Comparison of ENCODE assay signal across 8 cellular contexts in the genomic region with DNA sequence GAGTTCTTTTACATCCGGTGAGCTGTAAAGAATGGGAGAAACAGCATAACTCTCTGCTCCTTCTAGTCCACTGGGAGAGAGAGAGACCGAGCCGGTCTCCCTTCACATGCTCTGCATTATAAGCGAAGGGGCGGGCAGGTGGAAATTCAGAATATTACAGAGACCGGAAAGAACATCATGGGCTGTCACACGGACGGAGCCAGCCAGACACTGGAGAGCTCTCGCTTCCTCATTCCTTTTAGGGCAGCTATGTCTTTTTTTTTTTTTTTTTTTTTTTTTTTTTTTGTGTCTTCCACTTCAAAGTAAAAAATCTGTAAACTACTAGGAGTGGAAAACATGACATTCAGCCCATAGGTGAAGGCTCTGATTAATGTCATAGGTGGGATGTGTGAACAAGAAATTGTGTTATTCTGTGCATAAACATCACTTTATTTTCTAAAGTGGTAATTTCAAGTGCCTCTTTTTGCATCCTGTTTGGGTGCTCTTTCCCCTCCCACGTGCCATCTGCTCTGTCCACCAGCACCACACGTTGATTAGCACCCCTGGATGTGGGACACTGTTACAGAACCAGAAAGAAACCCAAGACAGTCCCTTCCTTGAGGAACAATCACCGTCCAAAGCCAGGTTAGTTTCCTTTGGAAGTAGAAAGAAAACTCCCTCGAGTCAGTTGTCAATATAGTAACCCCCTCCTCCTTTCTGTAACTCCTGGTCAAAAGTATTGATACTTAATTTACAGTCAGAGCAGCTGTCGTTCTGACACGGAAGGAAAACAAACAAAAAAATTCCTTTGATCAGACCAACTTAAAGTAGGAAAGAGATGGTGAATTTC. TPM values are rescaled to one million over a fixed set of nuclear protein-coding genes. Genes with fewer than 3 reads are reported as not detected.
DNase-seq lines count a peak whose midpoint lies in the region; ATAC-seq and TF ChIP-seq lines count a peak whose summit lies in the region.

Gene TAGAP, minus strand, starts transcription at position 93 of the 829 bp plus-strand sequence. CDS start 845 bp downstream, outside the sequence.

- CTCF ChIA-PET in Calu3 (lab: Charles Lee): interaction anchor here (0.6 to 1.4 kb wide), 6 partner anchors 36 to 543 kb away, joined by 3 to 8 read pairs (median 4); no protein-coding TSS in a partner anchor

- H3K36me3 Mint-ChIP-seq in Calu3 (ENCODE audit: insufficient read depth, unreplicated experiment): peaks cover 4% of the 10 kb centered on the region
- H3K36me3 Mint-ChIP-seq in endodermal cell (ENCODE audit: low read depth): no peaks in the 10 kb centered on the region

- no peak within 1 kb of the TSS for H3K27ac ChIP-seq in endodermal cell (ENCODE audit: low read depth, low read length)
- peak within 1 kb of the TSS; percentile 63 for H3K27ac ChIP-seq in upper lobe of right lung

- H3K9me3 Mint-ChIP-seq in Calu3 (ENCODE audit: low read depth, unreplicated experiment): no peaks in the 10 kb centered on the region
- H3K9me3 Mint-ChIP-seq in endodermal cell: peaks cover 3% of the 10 kb centered on the region

- H3K4me3 ChIP-seq in Jurkat, Clone E6-1 (ENCODE audit: low read length): peak within 1 kb of the TSS; percentile 59
- no peak within 1 kb of the TSS for H3K4me3 ChIP-seq in endodermal cell (ENCODE audit: low read length)
- H3K4me3 ChIP-seq in upper lobe of right lung: peak within 1 kb of the TSS; percentile 49

- DNase-seq in Calu3 (peak; percentile 32), endodermal cell (no peak), posterior vena cava (ENCODE audit: low spot score) (peak; percentile 87), upper lobe of right lung (peak; percentile 81), amniotic stem cell (lab: John Stamatoyannopoulos, UW) (no peak)
- DNase-seq in Jurkat, Clone E6-1 (ENCODE audit: low read depth, low spot score): peak; percentile 89
- DNase-seq in activated CD4-positive, alpha-beta T cell treated with anti-CD3 and anti-CD28 coated beads for 4 hours: peak; percentile 85 to 90

- no peaks in the 10 kb centered on the region for H3K36me3 ChIP-seq in endodermal cell (ENCODE audit: control insufficient read depth, insufficient read depth, low read length)
- H3K36me3 ChIP-seq in upper lobe of right lung: peaks cover 8% of the 10 kb centered on the region

- no peaks in the 10 kb centered on the region for H3K9me3 ChIP-seq in endodermal cell (ENCODE audit: control insufficient read depth, low read length)
- H3K9me3 ChIP-seq in upper lobe of right lung: no peaks in the 10 kb centered on the region

- no peak within 1 kb of the TSS for H3K9ac ChIP-seq in endodermal cell (ENCODE audit: extremely low read depth, low read length, poor library complexity, severe bottlenecking)

- BruUV-seq in Calu3 (replicated peaks; lab: Mats Ljungman, UMichigan): no TSS peak

- ATAC-seq in GM19468 (IDR thresholded peaks at IDR 0.05; ENCODE audit: extremely low read depth, unreplicated experiment) (peak; percentile 56), upper lobe of right lung (peak; percentile 89)

- H3K27me3 Mint-ChIP-seq in Calu3 (ENCODE audit: unreplicated experiment) (peaks cover 23% of the 10 kb centered on the region), endodermal cell (ENCODE audit: insufficient read depth) (no peaks in the 10 kb centered on the region)

- H3K27ac Mint-ChIP-seq in Calu3 (ENCODE audit: unreplicated experiment) (no peak within 1 kb of the TSS), endodermal cell (peak within 1 kb of the TSS; percentile 36)

- H3K4me3 Mint-ChIP-seq in Calu3 (ENCODE audit: low read depth, unreplicated experiment) (no peak within 1 kb of the TSS), endodermal cell (peak within 1 kb of the TSS; percentile 17)

- H3K27me3 ChIP-seq in endodermal cell (ENCODE audit: control insufficient read depth, insufficient read depth, low read length, poor library complexity, severe bottlenecking) (no peaks in the 10 kb centered on the region), upper lobe of right lung (no peaks in the 10 kb centered on the region)

- H3K4me1 Mint-ChIP-seq in Calu3 (ENCODE audit: low read depth, unreplicated experiment) (peaks cover 23% of the 10 kb centered on the region), endodermal cell (peaks cover 43% of the 10 kb centered on the region)

- WGBS in endodermal cell (ENCODE audit: insufficient coverage in 1 of 2, insufficient read length in 1 of 2), 2 experiments: 77% methylated on average over 4 to 15 of the region's 15 CpGs

- intact Hi-C loops in Calu3 (cut with micrococcal nuclease; ENCODE audit: unreplicated experiment) (no loop called here), posterior vena cava (cut with DNase I) (loop anchor here in 1 of 2 donors (10.0 kb wide), 2 partner anchors 90 to 590 kb away; no protein-coding TSS in a partner anchor), upper lobe of right lung (cut with DNase I) (loop anchor here (10.0 kb wide), 1 partner anchor 60 kb away; no protein-coding TSS in a partner anchor)

- H3K4me1 ChIP-seq in endodermal cell (ENCODE audit: control insufficient read depth, insufficient read depth, low read length) (no peaks in the 10 kb centered on the region), upper lobe of right lung (peaks cover 27% of the 10 kb centered on the region)

- TF ChIP-seq CTCF in Calu3 (IDR thresholded peaks at IDR 0.05; ENCODE audit: unreplicated experiment) (no peak), endodermal cell (conservative IDR thresholded peaks at IDR 0.05) (no peak), upper lobe of right lung (IDR thresholded peaks at IDR 0.05) (no peak)

RNA-seq across cellular contexts. Expression of gene TAGAP, which starts in this region (rescaled TPM):
- total RNA-seq in Calu3 (2022): 0.17 and 0.64 TPM in 2 replicates
- 3.5 TPM for polyA plus RNA-seq in Jurkat, Clone E6-1 (2012; ENCODE audit: insufficient read depth, insufficient read length)
- total RNA-seq in endodermal cell: under 1 TPM in 1 of 2 donors, not detected in 1; 0.24 TPM
- polyA plus RNA-seq in endodermal cell (2013, experiment 1 of 2): not detected
- not detected for polyA plus RNA-seq in endodermal cell (2013, experiment 2 of 2)
- 1 to 10 TPM; 2.3 to 2.5 TPM for total RNA-seq in posterior vena cava
- 12.9 TPM for total RNA-seq in upper lobe of right lung

Comparison
In these comparisons a context has a peak if more than half of its experiments do, and no peak if none do; other contexts are left out.
1. Peak in DNase-seq in Calu3; RNA of the gene not detected or under 1 TPM.
2. DNase-seq: peak in Jurkat, Clone E6-1 (single experiment), activated CD4-positive, alpha-beta T cell treated with anti-CD3 and anti-CD28 coated beads for 4 hours (2 of 2), posterior vena cava (single experiment) and upper lobe of right lung (single experiment); none in endodermal cell (single experiment) and amniotic stem cell (single experiment).